Comparison of ENCODE assay signal across 8 cellular contexts in genomic region chr22:22463855-22464540, GRCh38. TPM values are rescaled to one million over a fixed set of nuclear protein-coding genes. Genes with fewer than 3 reads are reported as not detected.
DNase-seq lines count a peak whose midpoint lies in the region; ATAC-seq and TF ChIP-seq lines count a peak whose summit lies in the region.

No MANE protein-coding gene starts in this region.

- DNase-seq in CMK (ENCODE audit: low read depth) (peak; percentile 57), HFF-Myc (ENCODE audit: extremely low read depth, low read depth) (peak; percentile 54), fibroblast of peridontal ligament (ENCODE audit: extremely low read depth) (peak; percentile 78), omental fat pad (ENCODE audit: low spot score) (peak; percentile 28), ureter (ENCODE audit: low spot score) (peak; percentile 52)
- peak; percentile 51 to 54 for DNase-seq in activated T-cell treated with anti-CD3 and anti-CD28 coated beads, Interleukin-2, amount 50 U/mL, for 48 hours

- H3K4me3 ChIP-seq in HFF-Myc (replicated peaks; ENCODE audit: low read depth, low read length) = no peak overlapping the region
- peak overlapping the region; percentile 74 for H3K4me3 ChIP-seq in OCI-LY3 (ENCODE audit: low read length)

- no peak for ATAC-seq in omental fat pad (ENCODE audit: low FRiP score)
- ATAC-seq in HG02870 (IDR thresholded peaks at IDR 0.05; ENCODE audit: unreplicated experiment) = no peak

- peaks cover 14% of the 10 kb centered on the region for H3K9me3 ChIP-seq in OCI-LY3 (ENCODE audit: insufficient read depth, low read length)

- H2AFZ ChIP-seq in OCI-LY3 (ENCODE audit: low read depth, low read length) = no peak overlapping the region

- TF ChIP-seq CTCF in HFF-Myc (IDR thresholded peaks at IDR 0.05; ENCODE audit: low read depth, low read length, missing control alignments) = peak; percentile 61
- peak; percentile 69 for TF ChIP-seq CTCF in OCI-LY3 (IDR thresholded peaks at IDR 0.05; ENCODE audit: low read depth, low read length)
- no peak for TF ChIP-seq CTCF in omental fat pad (IDR thresholded peaks at IDR 0.05)

- H3K36me3 ChIP-seq in OCI-LY3 (replicated peaks; ENCODE audit: low read depth, low read length) = no peaks in the 10 kb centered on the region

- no peak overlapping the region for H3K9ac ChIP-seq in OCI-LY3 (ENCODE audit: low read length)

- peaks cover 9% of the 10 kb centered on the region; the same call in 1 of the 2 replicates for H3K4me1 ChIP-seq in OCI-LY3 (ENCODE audit: low read length)

- no peaks in the 10 kb centered on the region for H4K20me1 ChIP-seq in OCI-LY3 (ENCODE audit: insufficient read depth, low read length)

- peaks cover 24% of the 10 kb centered on the region for H3K27me3 ChIP-seq in OCI-LY3 (ENCODE audit: low read depth, low read length)

- peak overlapping the region; percentile 86 for H3K4me2 ChIP-seq in OCI-LY3 (ENCODE audit: low read length)

- no peak overlapping the region for H3K27ac ChIP-seq in OCI-LY3 (ENCODE audit: low read length)

- H3K79me2 ChIP-seq in OCI-LY3 (ENCODE audit: low read length) = no peaks in the 10 kb centered on the region

RNA-seq across cellular contexts. Expression of gene ZNF280B, which starts 44.5 kb away (rescaled TPM):
- under 1 TPM; 0.09 to 0.32 (median 0.22) TPM for total RNA-seq in omental fat pad
- 1.5 TPM for total RNA-seq in ureter

RNA-seq across cellular contexts. Expression of gene ZNF280A, which starts 56.1 kb away (rescaled TPM):
- total RNA-seq in omental fat pad = not detected
- total RNA-seq in ureter = not detected

Comparison
In these comparisons a context has a peak if more than half of its experiments do, and no peak if none do; other contexts are left out.
1. DNase-seq: peak in every context shown above with its lines; median percentile 78 in fibroblast of peridontal ligament; 57 in CMK; 54 in HFF-Myc; 52 in activated T-cell treated with anti-CD3 and anti-CD28 coated beads, Interleukin-2, amount 50 U/mL, for 48 hours; 52 in ureter; 28 in omental fat pad.
2. CTCF ChIP-seq: peak in HFF-Myc (single experiment) and OCI-LY3 (single experiment); none in omental fat pad (0 of 3).